Comparison of ENCODE assay signal across 1 cellular context in genomic region chr1:41521766-41522165, GRCh38.
TF ChIP-seq lines count a peak whose summit lies in the region.

No MANE protein-coding gene starts in this region.

TF ChIP-seq in SK-N-SH, 30 proteins besides CTCF, POLR2A, EP300 and RAD21 (continued from another document):
- TF ChIP-seq, protein P1, sequence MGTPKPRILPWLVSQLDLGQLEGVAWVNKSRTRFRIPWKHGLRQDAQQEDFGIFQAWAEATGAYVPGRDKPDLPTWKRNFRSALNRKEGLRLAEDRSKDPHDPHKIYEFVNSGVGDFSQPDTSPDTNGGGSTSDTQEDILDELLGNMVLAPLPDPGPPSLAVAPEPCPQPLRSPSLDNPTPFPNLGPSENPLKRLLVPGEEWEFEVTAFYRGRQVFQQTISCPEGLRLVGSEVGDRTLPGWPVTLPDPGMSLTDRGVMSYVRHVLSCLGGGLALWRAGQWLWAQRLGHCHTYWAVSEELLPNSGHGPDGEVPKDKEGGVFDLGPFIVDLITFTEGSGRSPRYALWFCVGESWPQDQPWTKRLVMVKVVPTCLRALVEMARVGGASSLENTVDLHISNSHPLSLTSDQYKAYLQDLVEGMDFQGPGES (IDR thresholded peaks at IDR 0.05; ENCODE audit: low read depth, low read length), result no peak
- TF ChIP-seq ELF1 (IDR thresholded peaks at IDR 0.05), result no peak
- TF ChIP-seq SIN3A (IDR thresholded peaks at IDR 0.05; ENCODE audit: borderline replicate concordance, low read depth, low read length), result no peak
- TF ChIP-seq, protein P2, sequence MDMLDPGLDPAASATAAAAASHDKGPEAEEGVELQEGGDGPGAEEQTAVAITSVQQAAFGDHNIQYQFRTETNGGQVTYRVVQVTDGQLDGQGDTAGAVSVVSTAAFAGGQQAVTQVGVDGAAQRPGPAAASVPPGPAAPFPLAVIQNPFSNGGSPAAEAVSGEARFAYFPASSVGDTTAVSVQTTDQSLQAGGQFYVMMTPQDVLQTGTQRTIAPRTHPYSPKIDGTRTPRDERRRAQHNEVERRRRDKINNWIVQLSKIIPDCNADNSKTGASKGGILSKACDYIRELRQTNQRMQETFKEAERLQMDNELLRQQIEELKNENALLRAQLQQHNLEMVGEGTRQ (IDR thresholded peaks at IDR 0.05; ENCODE audit: borderline replicate concordance, low read depth, low read length), result no peak
- TF ChIP-seq POLR2AphosphoS5 (IDR thresholded peaks at IDR 0.05; ENCODE audit: low read depth, low read length), result no peak
- no peak for TF ChIP-seq MAX (IDR thresholded peaks at IDR 0.05; ENCODE audit: low read depth)
- no peak for TF ChIP-seq EZH2phosphoT487 (IDR thresholded peaks at IDR 0.05; ENCODE audit: borderline replicate concordance, low read depth)
- TF ChIP-seq GABPA (IDR thresholded peaks at IDR 0.05; ENCODE audit: low read depth), result no peak
- no peak for TF ChIP-seq PBX3 (IDR thresholded peaks at IDR 0.05)
- TF ChIP-seq RXRA (IDR thresholded peaks at IDR 0.05; ENCODE audit: borderline replicate concordance, low read depth), result no peak
- TF ChIP-seq TEAD4 (IDR thresholded peaks at IDR 0.05; ENCODE audit: borderline replicate concordance, insufficient read depth), result no peak
- no peak for TF ChIP-seq TAF1 (IDR thresholded peaks at IDR 0.05; ENCODE audit: borderline replicate concordance, low read depth, low read length)
- no peak for TF ChIP-seq NRF1 (IDR thresholded peaks at IDR 0.05; ENCODE audit: low read depth, low read length)
